In the genomic region with DNA sequence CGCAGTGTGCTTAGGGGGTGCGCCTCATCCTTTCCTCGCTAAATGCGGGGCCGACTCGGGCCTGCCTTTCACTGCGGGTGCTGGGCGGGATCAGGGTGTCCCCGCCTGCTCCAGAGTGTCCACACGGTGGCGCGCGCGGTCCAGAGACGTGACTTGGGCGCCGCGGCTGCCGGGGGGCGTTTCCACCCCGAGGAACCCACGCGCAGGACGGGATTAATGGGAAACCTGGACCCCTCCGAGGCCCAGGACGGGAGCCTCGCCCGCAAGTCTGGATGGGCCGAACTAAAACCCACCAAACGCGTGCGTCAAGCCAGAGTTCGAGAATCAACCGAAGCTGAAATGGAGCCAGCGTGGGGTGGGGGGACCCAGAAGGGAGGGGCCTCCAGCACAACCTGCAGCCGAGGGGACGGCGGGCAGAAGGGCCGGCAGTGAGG, we compare ENCODE assay signal across 8 cellular contexts.
DNase-seq lines count a peak whose midpoint lies in the region; ATAC-seq and TF ChIP-seq lines count a peak whose summit lies in the region.

No MANE protein-coding gene starts in this region.

- H3K56ac ChIP-seq in IMR-90 (ENCODE audit: extremely low read depth, insufficient read depth, low read length) = peak overlapping the region; percentile 23; the same call in 1 of the 2 replicates

- peak overlapping the region; percentile 81; the same call in 2 of the 3 replicates for H2BK15ac ChIP-seq in IMR-90 (ENCODE audit: low read depth, low read length)

- peak overlapping the region; percentile 97 for H2AK9ac ChIP-seq in IMR-90 (replicated peaks; ENCODE audit: low read depth, low read length, poor library complexity)

- peaks cover 23% of the 10 kb centered on the region for H3K4me1 Mint-ChIP-seq in nephron progenitor cell

- peak overlapping the region; percentile 53 for H3K9ac ChIP-seq in IMR-90 (ENCODE audit: low read depth, low read length)

- H4K91ac ChIP-seq in IMR-90 (ENCODE audit: insufficient read depth, low read depth, low read length) = peak overlapping the region; percentile 91

- peak overlapping the region; percentile 59 to 89; a peak in 3 of 4 replicates for H4K8ac ChIP-seq in IMR-90 (ENCODE audit: low read depth in 2 of 2, low read length in 2 of 2)

- peaks cover 5% of the 10 kb centered on the region for H3K9me3 Mint-ChIP-seq in nephron progenitor cell

- peaks cover 16% of the 10 kb centered on the region for H3K9me1 ChIP-seq in IMR-90 (ENCODE audit: insufficient read depth, low read length)

- POLR2A ChIA-PET in IMR-90 (lab: Charles Lee; ENCODE audit: unreplicated experiment) = interaction anchor here (0.7 kb wide), 1 partner anchor 554 kb away, joined by 3 read pairs; no protein-coding TSS in a partner anchor

- dilution Hi-C loops in IMR-90 (cut with HindIII; ENCODE audit: low sequenced_read_pairs, unreplicated experiment) = no loop called here

- H3K79me1 ChIP-seq in IMR-90 (ENCODE audit: low read depth in 1 of 2, low read length in 2 of 2) = peaks cover 0 to 17% of the 10 kb centered on the region in 2 experiments; a peak in 2 of 4 replicates

- 0 out of 2 replicates have a peak, but pooled peaks cover 2% of the 10 kb centered on the region for H3K9me3 ChIP-seq in IMR-90 (ENCODE audit: control insufficient read depth, insufficient read depth, low read length)

- H4K20me1 ChIP-seq in IMR-90 (ENCODE audit: insufficient read depth, low read length) = no peaks in the 10 kb centered on the region

- peak; percentile 94 for TF ChIP-seq CTCF in IMR-90 (conservative IDR thresholded peaks at IDR 0.05; ENCODE audit: low read depth, low read length)
- TF ChIP-seq CTCF in nephron progenitor cell (IDR thresholded peaks at IDR 0.05) = peak; percentile 88

- peak overlapping the region; percentile 45; the same call in 1 of the 2 replicates for H2BK20ac ChIP-seq in IMR-90 (ENCODE audit: low read depth, low read length)

- peak overlapping the region; percentile 88 for H2BK120ac ChIP-seq in IMR-90 (ENCODE audit: low read depth, low read length)

- peak overlapping the region; percentile 60 for H3K27ac ChIP-seq in IMR-90 (ENCODE audit: insufficient read depth, low read length)

- TF ChIP-seq RAD21 in IMR-90 (IDR thresholded peaks at IDR 0.05; ENCODE audit: low read length) = peak; percentile 92

- H3K27me3 ChIP-seq in IMR-90 (ENCODE audit: control insufficient read depth, insufficient read depth, low read length) = peaks cover 16% of the 10 kb centered on the region

- peak overlapping the region; percentile 65 for H3K4me3 ChIP-seq in IMR-90 (ENCODE audit: insufficient read depth, low read depth, low read length)

- H3K4ac ChIP-seq in IMR-90 (ENCODE audit: low read depth, low read length) = peak overlapping the region; percentile 82

- peak overlapping the region; percentile 67 for H2BK5ac ChIP-seq in IMR-90 (ENCODE audit: low read depth, low read length, poor library complexity, severe bottlenecking)

- TF ChIP-seq POLR2A in IMR-90 (IDR thresholded peaks at IDR 0.05; ENCODE audit: low read depth, low read length) = no peak; the same call in 1 of the 2 replicates

- H3K36me3 ChIP-seq in IMR-90 (ENCODE audit: control insufficient read depth, insufficient read depth, low read length) = no peaks in the 10 kb centered on the region

- peak; percentile 81 for ATAC-seq in IMR-90 (ENCODE audit: low read depth)
- peak; percentile 91 for ATAC-seq in stimulated activated naive CD8-positive, alpha-beta T cell treated with anti-CD3 and anti-CD28 coated beads, Interleukin-15, Interleukin-2, amounts not matched to agents 100 U/mL and 50 U/mL, for 24 hours

- no peak overlapping the region for H3K27ac Mint-ChIP-seq in nephron progenitor cell

- no peak overlapping the region for H2AK5ac ChIP-seq in IMR-90 (ENCODE audit: low read depth, low read length)

- intact Hi-C loops in IMR-90 (cut with micrococcal nuclease) = loop anchor here (1.0 to 10.0 kb wide), 6 partner anchors 181 to 522 kb away; partner anchors contain the start of gene RAD52

- in situ Hi-C loops in IMR-90 (cut with MboI; ENCODE audit: low sequenced_read_pairs) = loop anchor here (5.0 to 10.0 kb wide), 4 partner anchors 242 to 1015 kb away; no protein-coding TSS in a partner anchor

- peak overlapping the region; percentile 80 for H3K4me2 ChIP-seq in IMR-90 (ENCODE audit: low read depth, low read length)

- CTCF ChIA-PET in IMR-90 (lab: Yijun Ruan, JAX) = interaction anchor here (0.6 to 2.7 kb wide), 7 partner anchors 10 to 523 kb away, joined by 3 to 19 read pairs (median 3); partner anchors contain the start of genes RAD52 and WNK1

- H3K4me3 Mint-ChIP-seq in nephron progenitor cell = peak overlapping the region; percentile 80

- BruUV-seq in IMR-90 (replicated peaks; lab: Mats Ljungman, UMichigan) = no TSS peak

- 2% methylated on average over 31 of the region's 39 CpGs; no CpG with 5 or more reads in 1 of the 2 experiments for WGBS in IMR-90 (ENCODE audit: extremely low coverage in 2 of 2, insufficient read length in 1 of 2), 2 experiments

- peaks cover 14% of the 10 kb centered on the region for H3K4me1 ChIP-seq in IMR-90 (ENCODE audit: control insufficient read depth, insufficient read depth, low read length)

- H3K36me3 Mint-ChIP-seq in nephron progenitor cell (ENCODE audit: low read depth) = no peaks in the 10 kb centered on the region

- peak overlapping the region; percentile 74; the same call in 1 of the 2 replicates for H3K14ac ChIP-seq in IMR-90 (replicated peaks; ENCODE audit: low read depth, low read length)

- DNase-seq in NCI-H2029 (lab: John Stamatoyannopoulos, UW) (peak; percentile 46), NCI-H2029 treated with DMSO at 0.1 percent for 48 hours (lab: John Stamatoyannopoulos, UW) (no peak), IMR-90 (peak; percentile 70), RPMI8226 (peak; percentile 78), fibroblast of the conjunctiva (ENCODE audit: low read depth) (peak; percentile 59), nephron progenitor cell (peak; percentile 95)
- DNase-seq in activated effector memory CD4-positive, alpha-beta T cell treated with anti-CD3 and anti-CD28 coated beads, Interleukin-2, amount 50 U/mL, for 16 hours = peak; percentile 94
- peak; percentile 93 for DNase-seq in stimulated activated naive CD8-positive, alpha-beta T cell treated with anti-CD3 and anti-CD28 coated beads, Interleukin-15, Interleukin-2, amounts not matched to agents 100 U/mL and 50 U/mL, for 24 hours

- H4K5ac ChIP-seq in IMR-90 (ENCODE audit: low read depth, low read length) = peak overlapping the region; percentile 59

- 0 out of 2 replicates have a peak overlapping the region, but pooled peaks have one; percentile 6 for H3K18ac ChIP-seq in IMR-90 (ENCODE audit: low read depth, low read length)

- no peak overlapping the region for H3K23ac ChIP-seq in IMR-90 (ENCODE audit: low read depth, low read length)

- H2AFZ ChIP-seq in IMR-90 (replicated peaks; ENCODE audit: low read length, poor library complexity) = peak overlapping the region; percentile 98

- peaks cover 4% of the 10 kb centered on the region for H3K27me3 Mint-ChIP-seq in nephron progenitor cell (ENCODE audit: low read depth, poor library complexity)

TF ChIP-seq in IMR-90, 13 proteins besides CTCF, POLR2A, EP300 and RAD21:
- peak; percentile 85 for TF ChIP-seq SMC3 (IDR thresholded peaks at IDR 0.05; ENCODE audit: low read depth, low read length)
- TF ChIP-seq RCOR1 (IDR thresholded peaks at IDR 0.05; ENCODE audit: insufficient replicate concordance, low read length) = no peak
- no peak for TF ChIP-seq CEBPB (IDR thresholded peaks at IDR 0.05; ENCODE audit: low read depth, low read length)
- TF ChIP-seq NFE2L2 (IDR thresholded peaks at IDR 0.05; ENCODE audit: low read depth, low read length) = no peak
- no peak for TF ChIP-seq FOS (IDR thresholded peaks at IDR 0.05; ENCODE audit: low read depth, low read length)
- TF ChIP-seq RFX5 (IDR thresholded peaks at IDR 0.05; ENCODE audit: low read depth, low read length) = no peak
- TF ChIP-seq USF2 (IDR thresholded peaks at IDR 0.05; ENCODE audit: low read depth, low read length) = 0 out of 2 replicates have a peak, but pooled peaks have one; percentile 2
- peak; percentile 92 for TF ChIP-seq MXI1 (IDR thresholded peaks at IDR 0.05; ENCODE audit: borderline replicate concordance, low read depth, low read length)
- peak; percentile 70; the same call in 1 of the 2 replicates for TF ChIP-seq MAZ (IDR thresholded peaks at IDR 0.05; ENCODE audit: borderline replicate concordance, low read depth, low read length)
- no peak for TF ChIP-seq BHLHE40 (IDR thresholded peaks at IDR 0.05; ENCODE audit: low read depth, low read length)
- no peak for TF ChIP-seq ELK1 (IDR thresholded peaks at IDR 0.05; ENCODE audit: borderline replicate concordance, low read depth, low read length)
- TF ChIP-seq MAFK (IDR thresholded peaks at IDR 0.05; ENCODE audit: low read depth, low read length) = no peak
- TF ChIP-seq CHD1 (IDR thresholded peaks at IDR 0.05; ENCODE audit: low read depth, low read length) = no peak; the same call in 1 of the 2 replicates
TF ChIP-seq in IMR-90: peak in this region for 4.
